20 cellular contexts compared by ENCODE assay signal in the genomic region with DNA sequence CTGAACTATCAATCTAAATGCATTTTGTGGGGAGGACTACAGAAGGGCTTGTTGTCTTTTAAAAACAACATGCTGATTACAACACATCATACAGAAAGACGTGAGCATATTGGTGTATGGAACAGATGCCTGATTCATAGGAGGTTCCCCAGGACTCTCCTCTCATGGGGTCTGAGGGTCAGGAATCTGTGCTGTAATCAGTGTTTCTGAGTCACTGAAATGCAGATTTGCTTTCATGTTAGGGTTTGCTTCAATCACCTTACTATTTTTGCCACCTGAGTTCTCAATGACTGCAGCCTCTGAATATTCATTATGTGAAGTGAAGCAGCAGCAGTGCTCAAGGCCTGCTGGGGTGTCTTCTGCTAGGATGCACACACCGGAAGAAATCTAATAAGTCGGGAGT. TPM values are rescaled to one million over a fixed set of nuclear protein-coding genes. Genes with fewer than 3 reads are reported as not detected.
DNase-seq lines count a peak whose midpoint lies in the region; ATAC-seq and TF ChIP-seq lines count a peak whose summit lies in the region.
"Had no signal": no experiment of that assay in that cellular context is flagged by ENCODE, and none has a peak within 500 bp of the region (broad histone marks: within the 10 kb centered on the region; RNA-seq: fewer than 3 reads in every experiment).

No MANE protein-coding gene starts in this region.

- H2AFZ ChIP-seq in mesenchymal stem cell (ENCODE audit: low read depth, low read length): no peak overlapping the region
- H2AFZ ChIP-seq: GM23338 had no signal

- no peak overlapping the region for H3K14ac ChIP-seq in mesenchymal stem cell (ENCODE audit: low read length in 2 of 2)

- 67% methylated on average over 3 of the region's 3 CpGs for WGBS in mesenchymal stem cell

- H3K79me1 ChIP-seq in mesenchymal stem cell (replicated peaks; ENCODE audit: low read length, poor library complexity, severe bottlenecking): peaks cover 3% of the 10 kb centered on the region

- H3K4me3 ChIP-seq in choroid plexus epithelial cell (ENCODE audit: low read depth, low read length): no peak overlapping the region
- H3K4me3 ChIP-seq in mesenchymal stem cell (ENCODE audit: insufficient read depth in 1 of 2, low read depth in 1 of 2, low read length in 2 of 2): no peak overlapping the region
- H3K4me3 ChIP-seq: A549, GM23338, left ventricle myocardium inferior had no signal

- DNase-seq in Ammon's horn (ENCODE audit: low spot score) (peak; percentile 63), RPMI7951 (ENCODE audit: low read depth) (peak; percentile 18), choroid plexus epithelial cell (ENCODE audit: low read depth) (peak; percentile 66), mesenchymal stem cell (peak; percentile 45), NCI-H2227 (lab: John Stamatoyannopoulos, UW; ENCODE audit: unreplicated experiment) (no peak)
- no peak for DNase-seq in stimulated activated CD4-positive, alpha-beta T cell treated with anti-CD3 and anti-CD28 coated beads, Interleukin-4, amount 100 ng/mL, for 4 hours
- DNase-seq: activated CD4-positive, alpha-beta T cell treated with anti-CD3 and anti-CD28 coated beads, Interleukin-2, amount 50 U/mL, for 1 hour; activated naive CD4-positive, alpha-beta T cell treated with anti-CD3 and anti-CD28 coated beads, Interleukin-2, amount 50 U/mL, for 16 hours; DND-41; effector memory CD8-positive, alpha-beta T cell; left ventricle myocardium inferior; NCI-H1436 treated with DMSO at 0.1 percent for 48 hours; NCI-H510A; OCI-M1; stimulated activated CD4-positive, alpha-beta T cell treated with anti-CD3 and anti-CD28 coated beads, Interleukin-12 subunit alpha, Interleukin-12 subunit beta, amount 100 ng/mL, for 4 hours had no signal

- H2BK5ac ChIP-seq in mesenchymal stem cell (ENCODE audit: low read depth, low read length, poor library complexity, severe bottlenecking): no peak overlapping the region

- no peak overlapping the region for H2BK12ac ChIP-seq in mesenchymal stem cell (ENCODE audit: low read length in 2 of 2)

- H2AK5ac ChIP-seq in mesenchymal stem cell (ENCODE audit: low read length, severe bottlenecking): no peak overlapping the region

- no peak overlapping the region for H2BK120ac ChIP-seq in mesenchymal stem cell (ENCODE audit: low read depth, low read length)

- H3K9me3 ChIP-seq in mesenchymal stem cell (ENCODE audit: control insufficient read depth, low read length): no peaks in the 10 kb centered on the region
- H3K9me3 ChIP-seq: A549, left ventricle myocardium inferior had no signal

- H3K4ac ChIP-seq in mesenchymal stem cell (ENCODE audit: low read depth in 1 of 2, low read length in 2 of 2): no peak overlapping the region

- no peak for TF ChIP-seq POLR2A in GM18505 (IDR thresholded peaks at IDR 0.05; ENCODE audit: borderline replicate concordance, extremely low read depth, insufficient read depth, insufficient read length)

- ATAC-seq in GM18505 (IDR thresholded peaks at IDR 0.05; ENCODE audit: unreplicated experiment) (no peak), GM18870 (IDR thresholded peaks at IDR 0.05; ENCODE audit: unreplicated experiment) (no peak)
- ATAC-seq: A549; effector memory CD8-positive, alpha-beta T cell had no signal

- no peaks in the 10 kb centered on the region for H3K36me3 ChIP-seq in mesenchymal stem cell (ENCODE audit: control insufficient read depth in 1 of 2, insufficient read depth in 2 of 2, low read depth in 1 of 2, low read length in 2 of 2)
- H3K36me3 ChIP-seq: left ventricle myocardium inferior had no signal

- H2BK15ac ChIP-seq in mesenchymal stem cell (ENCODE audit: low read depth, poor library complexity, severe bottlenecking): no peak overlapping the region

- H3K18ac ChIP-seq in mesenchymal stem cell (ENCODE audit: low read depth in 1 of 2, low read length in 2 of 2): no peak overlapping the region

- no peak overlapping the region for H4K8ac ChIP-seq in mesenchymal stem cell (ENCODE audit: low read length)

- peaks cover 4% of the 10 kb centered on the region for H3K4me1 ChIP-seq in mesenchymal stem cell (ENCODE audit: control insufficient read depth, insufficient read depth, low read depth, low read length)

- no peak overlapping the region for H3K9ac ChIP-seq in mesenchymal stem cell (ENCODE audit: low read length)

- H3K27ac ChIP-seq in mesenchymal stem cell (ENCODE audit: low read length, poor library complexity, severe bottlenecking): no peak overlapping the region
- H3K27ac ChIP-seq: A549, left ventricle myocardium inferior had no signal

- no peak overlapping the region for H4K91ac ChIP-seq in mesenchymal stem cell (ENCODE audit: low read length)

- H3K27me3 ChIP-seq in mesenchymal stem cell (ENCODE audit: control insufficient read depth in 1 of 2, insufficient read depth in 1 of 2, low read length in 2 of 2): no peaks in the 10 kb centered on the region

- H3K4me2 ChIP-seq in mesenchymal stem cell (ENCODE audit: low read length, poor library complexity, severe bottlenecking): no peak overlapping the region
- H3K4me2 ChIP-seq: A549, GM23338 had no signal

- TF ChIP-seq CTCF in choroid plexus epithelial cell (conservative IDR thresholded peaks at IDR 0.05; ENCODE audit: low read depth, low read length): no peak

- no peak overlapping the region for H3K23ac ChIP-seq in mesenchymal stem cell (ENCODE audit: low read length in 2 of 2)

RNA-seq across cellular contexts. Expression of gene ANK3, which starts 0.6 kb away (rescaled TPM):
- total RNA-seq in RPMI7951 (2014; rRNA removed; shearing (Covaris generic)): 1.7 and 3.4 TPM in 2 replicates
- 88.0 TPM for polyA plus RNA-seq in mesenchymal stem cell (2013, experiment 1 of 2)
- 80.8 TPM for polyA plus RNA-seq in mesenchymal stem cell (2013, experiment 2 of 2)
- polyA plus RNA-seq: CD14-positive monocyte had no signal

Comparison
In these comparisons a context has a peak if more than half of its experiments do, and no peak if none do; other contexts are left out.
1. DNase-seq: peak in Ammon's horn (single experiment), RPMI7951 (single experiment), choroid plexus epithelial cell (single experiment) and mesenchymal stem cell (single experiment); none in NCI-H2227 (single experiment) and stimulated activated CD4-positive, alpha-beta T cell treated with anti-CD3 and anti-CD28 coated beads, Interleukin-4, amount 100 ng/mL, for 4 hours (0 of 2).